ENCODE assay signal across 31 cellular contexts in genomic region chr7:82067628-82068264, GRCh38.
"Had no signal": no experiment of that assay in that cellular context is flagged by ENCODE, and none has a peak within 500 bp of the region (broad histone marks: within the 10 kb centered on the region; RNA-seq: fewer than 3 reads in every experiment).

No MANE protein-coding gene starts in this region.

- H3K4me1 ChIP-seq: ascending aorta, heart left ventricle, sigmoid colon, suprapubic skin, tibial artery, upper lobe of right lung had no signal

- H3K36me3 Mint-ChIP-seq: activated CD8-positive, alpha-beta memory T cell treated with anti-CD3 and anti-CD28 coated beads, Interleukin-2, amount 10 ng/mL, durations not matched to agents 7 days and 5 days; activated naive CD4-positive, alpha-beta T cell treated with anti-CD3 and anti-CD28 coated beads, Interleukin-2, amount 50 U/mL, for 24 hours; brain; immature natural killer cell; naive thymus-derived CD4-positive, alpha-beta T cell; stimulated activated naive B cell treated with anti-CD40 and anti-IgM and Interleukin-4, amounts not matched to agents 10 μg/mL and 1 μg/mL and 100 μg/mL, for 72 hours had no signal

- ATAC-seq: activated CD4-positive, alpha-beta T cell treated with anti-CD3 and anti-CD28 coated beads for 36 hours; activated CD8-positive, alpha-beta memory T cell treated with anti-CD3 and anti-CD28 coated beads, Interleukin-2, amount 10 ng/mL, durations not matched to agents 7 days and 5 days; activated CD8-positive, alpha-beta T cell treated with anti-CD3 and anti-CD28 coated beads, Interleukin-2, amount 10 ng/mL, durations not matched to agents 7 days and 5 days; effector memory CD8-positive, alpha-beta T cell; heart left ventricle; left colon; naive thymus-derived CD4-positive, alpha-beta T cell; stimulated activated naive B cell treated with anti-CD40 and anti-IgM and Interleukin-4, amounts not matched to agents 10 μg/mL and 1 μg/mL and 100 μg/mL, for 72 hours; upper lobe of right lung had no signal

- H3K27me3 ChIP-seq: ascending aorta, cardiac muscle cell, heart left ventricle, ovary, sigmoid colon, suprapubic skin, tibial artery, upper lobe of right lung had no signal

- H3K4me1 Mint-ChIP-seq: activated B cell treated with CpG ODN at 0.5 μM for 24 hours; activated CD4-positive, alpha-beta T cell treated with anti-CD3 and anti-CD28 coated beads for 36 hours; activated CD8-positive, alpha-beta memory T cell treated with anti-CD3 and anti-CD28 coated beads, Interleukin-2, amount 10 ng/mL, durations not matched to agents 7 days and 5 days; activated naive CD4-positive, alpha-beta T cell treated with anti-CD3 and anti-CD28 coated beads, Interleukin-2, amount 50 U/mL, for 24 hours; brain; immature natural killer cell; naive thymus-derived CD4-positive, alpha-beta T cell; stimulated activated naive B cell treated with anti-CD40 and anti-IgM and Interleukin-4, amounts not matched to agents 10 μg/mL and 1 μg/mL and 100 μg/mL, for 72 hours had no signal

- H3K9me3 Mint-ChIP-seq: activated B cell treated with CpG ODN at 0.5 μM for 24 hours; activated naive CD4-positive, alpha-beta T cell treated with anti-CD3 and anti-CD28 coated beads, Interleukin-2, amount 50 U/mL, for 24 hours; brain; effector memory CD8-positive, alpha-beta T cell had no signal

- H3K4me3 Mint-ChIP-seq: activated B cell treated with CpG ODN at 0.5 μM for 24 hours; activated CD4-positive, alpha-beta T cell treated with anti-CD3 and anti-CD28 coated beads for 36 hours; activated CD8-positive, alpha-beta memory T cell treated with anti-CD3 and anti-CD28 coated beads, Interleukin-2, amount 10 ng/mL, durations not matched to agents 7 days and 5 days; activated CD8-positive, alpha-beta T cell treated with anti-CD3 and anti-CD28 coated beads, Interleukin-2, amount 10 ng/mL, durations not matched to agents 7 days and 5 days; activated naive CD4-positive, alpha-beta T cell treated with anti-CD3 and anti-CD28 coated beads, Interleukin-2, amount 50 U/mL, for 24 hours; brain; effector memory CD8-positive, alpha-beta T cell; immature natural killer cell; naive thymus-derived CD4-positive, alpha-beta T cell; stimulated activated naive B cell treated with anti-CD40 and anti-IgM and Interleukin-4, amounts not matched to agents 10 μg/mL and 1 μg/mL and 100 μg/mL, for 72 hours had no signal

- H3K27me3 Mint-ChIP-seq: activated B cell treated with CpG ODN at 0.5 μM for 24 hours; activated CD4-positive, alpha-beta T cell treated with anti-CD3 and anti-CD28 coated beads for 36 hours; activated CD8-positive, alpha-beta memory T cell treated with anti-CD3 and anti-CD28 coated beads, Interleukin-2, amount 10 ng/mL, durations not matched to agents 7 days and 5 days; activated naive CD4-positive, alpha-beta T cell treated with anti-CD3 and anti-CD28 coated beads, Interleukin-2, amount 50 U/mL, for 24 hours; brain; effector memory CD8-positive, alpha-beta T cell; naive thymus-derived CD4-positive, alpha-beta T cell; progenitor cell of endocrine pancreas; stimulated activated naive B cell treated with anti-CD40 and anti-IgM and Interleukin-4, amounts not matched to agents 10 μg/mL and 1 μg/mL and 100 μg/mL, for 72 hours had no signal

- DNase-seq: activated B cell treated with CpG ODN at 0.5 μM for 24 hours; activated CD4-positive, alpha-beta T cell treated with anti-CD3 and anti-CD28 coated beads for 36 hours; activated CD8-positive, alpha-beta memory T cell treated with anti-CD3 and anti-CD28 coated beads, Interleukin-2, amount 10 ng/mL, durations not matched to agents 7 days and 5 days; activated CD8-positive, alpha-beta T cell treated with anti-CD3 and anti-CD28 coated beads, Interleukin-2, amount 10 ng/mL, durations not matched to agents 7 days and 5 days; activated T-cell treated with anti-CD3 and anti-CD28 coated beads, Interleukin-2, amount 50 U/mL, for 48 hours; cerebellar nuclear complex; cortex of kidney; effector memory CD8-positive, alpha-beta T cell; heart left ventricle; hypothalamus; immature natural killer cell; kidney; left colon; midbrain; naive thymus-derived CD4-positive, alpha-beta T cell; ovary; retina; sigmoid colon; small intestine; stimulated activated CD4-positive, alpha-beta T cell treated with anti-CD3 and anti-CD28 coated beads, Interleukin-1b, Interleukin-23, amount 100 ng/mL, for 48 hours; stimulated activated naive B cell treated with anti-CD40 and anti-IgM and Interleukin-4, amounts not matched to agents 10 μg/mL and 1 μg/mL and 100 μg/mL, for 72 hours; T-helper 2 cell; tibial artery; upper lobe of right lung had no signal

- H3K9me3 ChIP-seq: ascending aorta, heart left ventricle, sigmoid colon, suprapubic skin, tibial artery, upper lobe of right lung had no signal

- H3K36me3 ChIP-seq: ascending aorta, cardiac muscle cell, ovary, suprapubic skin, tibial artery, upper lobe of right lung had no signal

- H3K27ac ChIP-seq: ascending aorta, cardiac muscle cell, heart left ventricle, ovary, sigmoid colon, suprapubic skin, tibial artery, upper lobe of right lung had no signal

- H3K4me3 ChIP-seq: ascending aorta, cardiac muscle cell, heart left ventricle, ovary, sigmoid colon, suprapubic skin, tibial artery, upper lobe of right lung had no signal

- H3K27ac Mint-ChIP-seq: activated B cell treated with CpG ODN at 0.5 μM for 24 hours; activated CD4-positive, alpha-beta T cell treated with anti-CD3 and anti-CD28 coated beads for 36 hours; activated CD8-positive, alpha-beta memory T cell treated with anti-CD3 and anti-CD28 coated beads, Interleukin-2, amount 10 ng/mL, durations not matched to agents 7 days and 5 days; activated CD8-positive, alpha-beta T cell treated with anti-CD3 and anti-CD28 coated beads, Interleukin-2, amount 10 ng/mL, durations not matched to agents 7 days and 5 days; activated naive CD4-positive, alpha-beta T cell treated with anti-CD3 and anti-CD28 coated beads, Interleukin-2, amount 50 U/mL, for 24 hours; activated T-helper 2 cell treated with anti-CD3 and anti-CD28 coated beads, Interferon-gamma antibody, Interleukin-2, Interleukin-4, amounts not matched to agents 10 μg/mL and 5 μg/mL and 100 μg/mL, durations not matched to agents 14 hours and 24 hours and 36 hours; effector memory CD8-positive, alpha-beta T cell; immature natural killer cell; naive thymus-derived CD4-positive, alpha-beta T cell; progenitor cell of endocrine pancreas; stimulated activated naive B cell treated with anti-CD40 and anti-IgM and Interleukin-4, amounts not matched to agents 10 μg/mL and 1 μg/mL and 100 μg/mL, for 72 hours had no signal
